In the genomic region with DNA sequence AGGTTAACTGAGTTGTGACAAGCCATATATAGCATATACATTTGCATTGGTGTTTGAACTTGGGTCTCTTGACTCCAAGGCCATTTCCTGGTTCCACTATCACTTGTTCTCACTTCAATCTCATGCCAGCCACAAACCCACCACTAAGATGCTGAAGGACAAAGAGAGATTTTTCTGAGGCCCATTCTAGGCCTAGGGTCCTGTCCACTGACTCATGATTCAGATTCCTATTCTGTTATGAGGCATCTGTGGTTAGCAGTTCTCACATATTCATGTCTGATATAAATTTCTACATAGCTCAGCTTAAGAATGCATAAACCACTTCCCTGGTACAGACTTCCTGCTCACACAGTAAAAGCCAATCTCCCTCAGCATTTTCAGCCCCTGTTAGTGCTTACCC, we compare ENCODE assay signal across 11 cellular contexts.
DNase-seq lines count a peak whose midpoint lies in the region; ATAC-seq and TF ChIP-seq lines count a peak whose summit lies in the region.
"Had no signal": no experiment of that assay in that cellular context is flagged by ENCODE, and none has a peak within 500 bp of the region (broad histone marks: within the 10 kb centered on the region; RNA-seq: fewer than 3 reads in every experiment).

No MANE protein-coding gene starts in this region.

- H3K27ac ChIP-seq in CD8-positive, alpha-beta T cell (ENCODE audit: low read depth, low read length): no peak overlapping the region

- H3K4me1 ChIP-seq in CD8-positive, alpha-beta T cell (ENCODE audit: insufficient read depth, low read length): no peaks in the 10 kb centered on the region

- intact Hi-C loops in CD8-positive, alpha-beta T cell (cut with DNase I, micrococcal nuclease): no loop called here

- no peak for TF ChIP-seq CTCF in foreskin fibroblast (IDR thresholded peaks at IDR 0.05; ENCODE audit: low read depth, low read length)
- TF ChIP-seq CTCF in CD8-positive, alpha-beta T cell (IDR thresholded peaks at IDR 0.05): no peak

- H3K27ac Mint-ChIP-seq in CD8-positive, alpha-beta T cell: no peak overlapping the region
- H3K27ac Mint-ChIP-seq: T-helper 1 cell treated with Interleukin-12 subunit alpha and Interleukin-12 subunit beta and Interleukin-4 antibody, amounts not matched to agents 30 μg/mL and 1 μg/mL, for 36 hours had no signal

- H3K36me3 Mint-ChIP-seq in CD8-positive, alpha-beta T cell: no peaks in the 10 kb centered on the region

- H3K4me3 Mint-ChIP-seq in CD8-positive, alpha-beta T cell: no peak overlapping the region
- H3K4me3 Mint-ChIP-seq: T-helper 1 cell treated with Interleukin-12 subunit alpha and Interleukin-12 subunit beta and Interleukin-4 antibody, amounts not matched to agents 30 μg/mL and 1 μg/mL, for 36 hours had no signal

- POLR2A ChIA-PET in CD8-positive, alpha-beta T cell (lab: Charles Lee): no interaction called here

- peak; percentile 51 for ATAC-seq in GM21576 (IDR thresholded peaks at IDR 0.05; ENCODE audit: unreplicated experiment)
- ATAC-seq in CD8-positive, alpha-beta T cell: no peak
- no peak for ATAC-seq in activated CD4-positive, CD25-positive, alpha-beta regulatory T cell treated with anti-CD3 and anti-CD28 coated beads, Interleukin-2, amount 50 U/mL, for 24 hours

- H3K9me3 ChIP-seq in CD8-positive, alpha-beta T cell (ENCODE audit: low read length): no peaks in the 10 kb centered on the region

- peaks cover 3% of the 10 kb centered on the region for H3K27me3 Mint-ChIP-seq in CD8-positive, alpha-beta T cell (ENCODE audit: low read depth)

- no peaks in the 10 kb centered on the region for H3K9me3 Mint-ChIP-seq in CD8-positive, alpha-beta T cell
- H3K9me3 Mint-ChIP-seq: T-helper 1 cell treated with Interleukin-12 subunit alpha and Interleukin-12 subunit beta and Interleukin-4 antibody, amounts not matched to agents 30 μg/mL and 1 μg/mL, for 36 hours had no signal

- CTCF ChIA-PET in CD8-positive, alpha-beta T cell (lab: Charles Lee): no interaction called here

- DNase-seq in EH (ENCODE audit: low read depth): peak; percentile 3
- DNase-seq in MV-4-11 (lab: John Stamatoyannopoulos, UW): peak; percentile 66
- DNase-seq in foreskin fibroblast: peak; percentile 7 to 65
- DNase-seq in CD8-positive, alpha-beta T cell: no peak
- DNase-seq in Kasumi-1 (lab: John Stamatoyannopoulos, UW): no peak
- DNase-seq in SIG-M5 treated with dmso at 0.1 percent for 504 hours (lab: John Stamatoyannopoulos, UW; ENCODE audit: unreplicated experiment): no peak
- DNase-seq: effector memory CD4-positive, alpha-beta T cell had no signal

- H3K27me3 ChIP-seq in CD8-positive, alpha-beta T cell (ENCODE audit: insufficient read depth, low read length): no peaks in the 10 kb centered on the region

- no peaks in the 10 kb centered on the region for H3K36me3 ChIP-seq in CD8-positive, alpha-beta T cell (ENCODE audit: insufficient read depth, low read length)

- no peak overlapping the region for H3K4me3 ChIP-seq in foreskin fibroblast (ENCODE audit: low read depth in 1 of 2, low read length in 2 of 2)
- H3K4me3 ChIP-seq in CD8-positive, alpha-beta T cell (ENCODE audit: low read depth, low read length): no peak overlapping the region
- H3K4me3 ChIP-seq: skin epidermis had no signal

- no peaks in the 10 kb centered on the region for H3K4me1 Mint-ChIP-seq in CD8-positive, alpha-beta T cell (ENCODE audit: low read depth)

Comparison
In these comparisons a context has a peak if more than half of its experiments do, and no peak if none do; other contexts are left out.
1. DNase-seq: peak in EH (single experiment), MV-4-11 (single experiment) and foreskin fibroblast (2 of 2); none in CD8-positive, alpha-beta T cell (0 of 7), Kasumi-1 (0 of 2) and SIG-M5 treated with dmso at 0.1 percent for 504 hours (single experiment).